In genomic region chr17:71740866-71741265, GRCh38 we compare ENCODE assay signal across 16 cellular contexts.
"Had no signal": no experiment of that assay in that cellular context is flagged by ENCODE, and none has a peak within 500 bp of the region (broad histone marks: within the 10 kb centered on the region; RNA-seq: fewer than 3 reads in every experiment).

No MANE protein-coding gene starts in this region.

- DNase-seq: central memory CD4-positive, alpha-beta T cell; dorsolateral prefrontal cortex; effector CD8-positive, alpha-beta T cell; endodermal cell; foreskin keratinocyte; immature natural killer cell; left ventricle myocardium superior; mesenchymal stem cell; naive thymus-derived CD4-positive, alpha-beta T cell; right cardiac atrium; sigmoid colon; stimulated activated CD4-positive, alpha-beta T cell treated with anti-CD3 and anti-CD28 coated beads, Interleukin-2, amount 100 ng/mL, for 24 hours; stimulated activated CD4-positive, alpha-beta T cell treated with anti-CD3 and anti-CD28 coated beads, Interleukin-4, amount 100 ng/mL, for 24 hours; stimulated activated naive CD8-positive, alpha-beta T cell treated with anti-CD3 and anti-CD28 coated beads, Interleukin-15, Interleukin-2, amounts not matched to agents 100 U/mL and 50 U/mL, for 24 hours; upper lobe of right lung had no signal

- ATAC-seq: foreskin keratinocyte; left ventricle myocardium superior; naive thymus-derived CD4-positive, alpha-beta T cell; right cardiac atrium; stimulated activated effector memory CD8-positive, alpha-beta T cell treated with anti-CD3 and anti-CD28 coated beads, Interleukin-12 subunit alpha, Interleukin-12 subunit beta, amount 100 ng/mL, for 72 hours; stimulated activated naive CD8-positive, alpha-beta T cell treated with anti-CD3 and anti-CD28 coated beads, Interleukin-15, Interleukin-2, amounts not matched to agents 100 U/mL and 50 U/mL, for 24 hours; upper lobe of right lung had no signal
